Comparison of ENCODE assay signal across 10 cellular contexts in the genomic region with DNA sequence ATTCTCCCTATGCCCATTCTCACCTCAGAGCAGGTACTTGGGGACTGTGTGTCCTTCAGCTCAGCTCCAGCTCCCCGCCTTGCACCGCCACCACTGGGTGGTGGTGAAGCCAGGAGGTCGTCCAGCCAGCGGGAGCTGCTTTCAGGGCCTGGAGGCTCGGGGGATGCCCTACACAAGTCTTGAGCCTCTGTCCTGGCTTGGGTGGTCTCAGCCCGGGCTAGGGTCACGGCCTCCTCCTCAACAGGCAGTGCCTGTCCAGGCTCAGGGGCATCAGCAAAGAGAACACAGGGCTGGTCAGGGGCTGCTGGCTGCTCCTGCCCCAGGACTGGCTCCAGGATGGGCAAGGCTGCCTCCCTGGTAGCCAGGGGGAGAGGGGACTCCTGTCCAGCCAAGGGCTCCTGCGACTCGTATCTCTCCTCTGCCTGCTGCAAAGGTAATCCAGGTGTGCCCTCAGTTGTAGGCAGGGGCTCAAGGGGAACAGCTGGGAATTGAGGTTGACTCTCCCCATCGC. TPM values are rescaled to one million over a fixed set of nuclear protein-coding genes. Genes with fewer than 3 reads are reported as not detected.
A peak's percentile ranks its signal among the peaks of the same experiment; 100 is the strongest.
DNase-seq lines count a peak whose midpoint lies in the region; ATAC-seq and TF ChIP-seq lines count a peak whose summit lies in the region.
"Had no signal": no experiment of that assay in that cellular context is flagged by ENCODE, and none has a peak within 500 bp of the region (broad histone marks: within the 10 kb centered on the region; RNA-seq: fewer than 3 reads in every experiment).

No MANE protein-coding gene starts in this region.

- TF ChIP-seq CTCF in left lung (IDR thresholded peaks at IDR 0.05), result no peak

- intact Hi-C loops in activated T-helper 1 cell treated with anti-CD3 and anti-CD28 coated beads, Interleukin-12 subunit alpha, Interleukin-12 subunit beta, Interleukin-2, Interleukin-4 antibody, amounts not matched to agents 30 ng/mL and 10 ng/mL and 1 ng/mL, durations not matched to agents 14 hours and 24 hours and 36 hours (cut with micrococcal nuclease), result no loop called here
- intact Hi-C loops in left lung (cut with DNase I), result no loop called here

- H3K27me3 ChIP-seq in H7 (ENCODE audit: control insufficient read depth, insufficient read depth, low read length) (no peaks in the 10 kb centered on the region), left lung (peaks cover 0 to 5% of the 10 kb centered on the region in 2 donors), stomach smooth muscle (ENCODE audit: control insufficient read depth in 1 of 2, insufficient read depth in 2 of 2, low read length in 2 of 2) (no peaks in the 10 kb centered on the region)
- H3K27me3 ChIP-seq: right lobe of liver had no signal

- peak overlapping the region; percentile 81 to 83 for H3K27ac ChIP-seq in left lung
- peak overlapping the region; percentile 78 for H3K27ac ChIP-seq in stomach smooth muscle (ENCODE audit: low read length)

- peaks cover 5% of the 10 kb centered on the region for H3K4me1 Mint-ChIP-seq in activated T-helper 1 cell treated with anti-CD3 and anti-CD28 coated beads, Interleukin-12 subunit alpha, Interleukin-12 subunit beta, Interleukin-2, Interleukin-4 antibody, amounts not matched to agents 30 ng/mL and 10 ng/mL and 1 ng/mL, durations not matched to agents 14 hours and 24 hours and 36 hours (ENCODE audit: low read depth)

- H3K9me3 ChIP-seq in left lung (no peaks in the 10 kb centered on the region), stomach smooth muscle (ENCODE audit: control insufficient read depth in 2 of 2, low read length in 2 of 2) (no peaks in the 10 kb centered on the region)
- H3K9me3 ChIP-seq: right lobe of liver had no signal

- H3K36me3 Mint-ChIP-seq in activated T-helper 1 cell treated with anti-CD3 and anti-CD28 coated beads, Interleukin-12 subunit alpha, Interleukin-12 subunit beta, Interleukin-2, Interleukin-4 antibody, amounts not matched to agents 30 ng/mL and 10 ng/mL and 1 ng/mL, durations not matched to agents 14 hours and 24 hours and 36 hours (ENCODE audit: low read depth), result peaks cover 5% of the 10 kb centered on the region

- H3K4me3 Mint-ChIP-seq in activated T-helper 1 cell treated with anti-CD3 and anti-CD28 coated beads, Interleukin-12 subunit alpha, Interleukin-12 subunit beta, Interleukin-2, Interleukin-4 antibody, amounts not matched to agents 30 ng/mL and 10 ng/mL and 1 ng/mL, durations not matched to agents 14 hours and 24 hours and 36 hours, result no peak overlapping the region

- no peak overlapping the region for H3K9ac ChIP-seq in stomach smooth muscle (ENCODE audit: low read length in 2 of 2)

- ATAC-seq in left lung (no peak), GM18517 (IDR thresholded peaks at IDR 0.05; ENCODE audit: unreplicated experiment) (no peak)

- peak overlapping the region; percentile 77 for H3K27ac Mint-ChIP-seq in activated T-helper 1 cell treated with anti-CD3 and anti-CD28 coated beads, Interleukin-12 subunit alpha, Interleukin-12 subunit beta, Interleukin-2, Interleukin-4 antibody, amounts not matched to agents 30 ng/mL and 10 ng/mL and 1 ng/mL, durations not matched to agents 14 hours and 24 hours and 36 hours

- H3K27me3 Mint-ChIP-seq in activated T-helper 1 cell treated with anti-CD3 and anti-CD28 coated beads, Interleukin-12 subunit alpha, Interleukin-12 subunit beta, Interleukin-2, Interleukin-4 antibody, amounts not matched to agents 30 ng/mL and 10 ng/mL and 1 ng/mL, durations not matched to agents 14 hours and 24 hours and 36 hours (ENCODE audit: insufficient read depth), result no peaks in the 10 kb centered on the region

- DNase-seq in H7 (peak; percentile 53), left lung (peak; percentile 35 to 67), NCI-H226 (no peak), NCI-H510A treated with DMSO at 0.1 percent for 48 hours (lab: John Stamatoyannopoulos, UW) (no peak)
- no peak for DNase-seq in activated T-helper 1 cell treated with anti-CD3 and anti-CD28 coated beads, Interleukin-12 subunit alpha, Interleukin-12 subunit beta, Interleukin-2, Interleukin-4 antibody, amounts not matched to agents 30 ng/mL and 10 ng/mL and 1 ng/mL, durations not matched to agents 14 hours and 24 hours and 36 hours (ENCODE audit: low spot score)
- DNase-seq: activated gamma-delta T cell, NCI-H1436 treated with DMSO at 0.1 percent for 48 hours had no signal

- no peaks in the 10 kb centered on the region for H3K9me3 Mint-ChIP-seq in activated T-helper 1 cell treated with anti-CD3 and anti-CD28 coated beads, Interleukin-12 subunit alpha, Interleukin-12 subunit beta, Interleukin-2, Interleukin-4 antibody, amounts not matched to agents 30 ng/mL and 10 ng/mL and 1 ng/mL, durations not matched to agents 14 hours and 24 hours and 36 hours

- peaks cover 59% of the 10 kb centered on the region for H3K36me3 ChIP-seq in H7 (replicated peaks; ENCODE audit: control insufficient read depth, insufficient read depth, low read length)
- H3K36me3 ChIP-seq in left lung, result peaks cover 0 to 72% of the 10 kb centered on the region in 2 donors
- peaks cover 46 to 54% of the 10 kb centered on the region in 2 donors for H3K36me3 ChIP-seq in stomach smooth muscle (ENCODE audit: control insufficient read depth in 2 of 2, insufficient read depth in 2 of 2, low read length in 2 of 2)

- no peak overlapping the region for H3K4me3 ChIP-seq in H7 (ENCODE audit: insufficient read depth, low read depth, low read length)
- no peak overlapping the region for H3K4me3 ChIP-seq in left lung
- H3K4me3 ChIP-seq in stomach smooth muscle (ENCODE audit: low read length in 2 of 2), result no peak overlapping the region

- H3K4me1 ChIP-seq in left lung (peaks cover 36 to 68% of the 10 kb centered on the region in 2 donors), stomach smooth muscle (ENCODE audit: control insufficient read depth, insufficient read depth, low read length) (peaks cover 47% of the 10 kb centered on the region)

RNA-seq across cellular contexts. Expression of a gene that starts 12.2 kb away (rescaled TPM):
- total RNA-seq in H7 (2014; rRNA removed; shearing (Covaris generic)), result 38.3 and 48.5 TPM in 2 replicates
- total RNA-seq in activated T-helper 1 cell treated with anti-CD3 and anti-CD28 coated beads, Interleukin-12 subunit alpha, Interleukin-12 subunit beta, Interleukin-2, Interleukin-4 antibody, amounts not matched to agents 30 ng/mL and 10 ng/mL and 1 ng/mL, durations not matched to agents 14 hours and 24 hours and 36 hours, result 22.1 and 24.3 TPM in 2 replicates
- 100 to 1,000 TPM; 156 to 203 TPM for total RNA-seq in left lung

RNA-seq across cellular contexts. Expression of a gene that starts 23.1 kb away (rescaled TPM):
- total RNA-seq in H7 (2014; rRNA removed; shearing (Covaris generic)), result 158 and 173 TPM in 2 replicates
- 235 and 239 TPM in 2 replicates for total RNA-seq in activated T-helper 1 cell treated with anti-CD3 and anti-CD28 coated beads, Interleukin-12 subunit alpha, Interleukin-12 subunit beta, Interleukin-2, Interleukin-4 antibody, amounts not matched to agents 30 ng/mL and 10 ng/mL and 1 ng/mL, durations not matched to agents 14 hours and 24 hours and 36 hours
- 10 to 100 TPM; 57.3 to 86.3 TPM for total RNA-seq in left lung

RNA-seq across cellular contexts. Expression of a gene that starts 25.6 kb away (rescaled TPM):
- not detected in 2 replicates for total RNA-seq in H7 (2014; rRNA removed; shearing (Covaris generic))
- total RNA-seq in activated T-helper 1 cell treated with anti-CD3 and anti-CD28 coated beads, Interleukin-12 subunit alpha, Interleukin-12 subunit beta, Interleukin-2, Interleukin-4 antibody, amounts not matched to agents 30 ng/mL and 10 ng/mL and 1 ng/mL, durations not matched to agents 14 hours and 24 hours and 36 hours, result not detected in 2 replicates
- not detected for total RNA-seq in left lung

Comparison
In these comparisons a context has a peak if more than half of its experiments do, and no peak if none do; other contexts are left out.
1. DNase-seq: peak in H7 (single experiment) and left lung (2 of 2); none in activated T-helper 1 cell treated with anti-CD3 and anti-CD28 coated beads, Interleukin-12 subunit alpha, Interleukin-12 subunit beta, Interleukin-2, Interleukin-4 antibody, amounts not matched to agents 30 ng/mL and 10 ng/mL and 1 ng/mL, durations not matched to agents 14 hours and 24 hours and 36 hours (single experiment), NCI-H226 (single experiment) and NCI-H510A treated with DMSO at 0.1 percent for 48 hours (single experiment).